In the genomic region with DNA sequence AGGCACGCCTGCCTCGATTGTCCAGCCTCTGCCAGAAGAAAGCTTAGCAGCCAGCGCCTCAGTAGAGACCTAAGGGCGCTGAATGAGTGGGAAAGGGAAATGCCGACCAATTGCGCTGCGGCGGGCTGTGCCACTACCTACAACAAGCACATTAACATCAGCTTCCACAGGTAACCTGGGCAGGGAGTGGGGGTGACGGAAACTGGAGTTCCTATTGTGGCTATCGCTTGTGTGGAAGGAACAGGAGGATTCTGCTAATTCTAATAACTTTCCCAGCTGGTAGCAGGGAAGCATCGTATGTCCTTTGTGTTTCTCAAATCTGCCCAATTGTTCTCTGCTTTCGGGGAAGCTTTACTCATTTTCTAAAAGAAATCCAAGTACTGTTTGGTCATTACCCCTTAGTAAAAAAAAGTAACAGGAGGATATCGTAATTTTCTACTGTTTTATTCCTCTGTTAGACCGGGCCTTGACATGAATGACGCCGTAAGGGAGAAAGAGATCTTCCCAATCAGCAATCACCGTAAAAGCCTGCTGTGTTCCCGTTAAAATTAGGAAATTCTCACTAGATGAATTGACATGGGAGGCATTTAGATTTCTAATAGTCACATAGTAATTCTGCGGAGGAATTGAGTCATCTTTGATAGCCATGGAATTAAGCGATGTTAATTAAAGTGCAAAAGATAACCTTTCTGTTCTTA, we compare ENCODE assay signal across 8 cellular contexts. TPM values are rescaled to one million over a fixed set of nuclear protein-coding genes. Genes with fewer than 3 reads are reported as not detected.
DNase-seq lines count a peak whose midpoint lies in the region; ATAC-seq and TF ChIP-seq lines count a peak whose summit lies in the region.

No MANE protein-coding gene starts in this region.

- no peaks in the 10 kb centered on the region for H3K27me3 ChIP-seq in Caco-2 (replicated peaks; ENCODE audit: control insufficient read depth, insufficient read depth, low read length)
- no peaks in the 10 kb centered on the region for H3K27me3 ChIP-seq in KMS-11 (ENCODE audit: insufficient read depth, low read depth)
- no peaks in the 10 kb centered on the region for H3K27me3 ChIP-seq in breast epithelium
- no peaks in the 10 kb centered on the region for H3K27me3 ChIP-seq in lower lobe of right lung (ENCODE audit: low read depth)
- H3K27me3 ChIP-seq in upper lobe of right lung: no peaks in the 10 kb centered on the region

- CTCF ChIA-PET in Caco-2 (lab: Charles Lee): interaction anchor here (0.6 to 2.5 kb wide), 5 partner anchors 13 to 82 kb away, joined by 3 to 16 read pairs (median 3); a partner anchor contains a TSS

- H3K27ac ChIP-seq in KMS-11 (peak overlapping the region; percentile 87), breast epithelium (peak overlapping the region; percentile 96 to 97), lower lobe of right lung (peak overlapping the region; percentile 97), upper lobe of right lung (peak overlapping the region; percentile 96)

- DNase-seq in Caco-2 (no peak), breast epithelium (ENCODE audit: low spot score in 2 of 2) (no peak), lower lobe of right lung (no peak), upper lobe of right lung (no peak), NCI-H2196 (lab: John Stamatoyannopoulos, UW; ENCODE audit: unreplicated experiment) (no peak), SW480 (ENCODE audit: low spot score) (no peak)

- peaks cover 63% of the 10 kb centered on the region for H3K79me2 ChIP-seq in KMS-11 (ENCODE audit: insufficient read depth, low read depth)

- H3K27ac Mint-ChIP-seq in Caco-2 (ENCODE audit: unreplicated experiment): peak overlapping the region; percentile 99

- ATAC-seq in GM19452 (IDR thresholded peaks at IDR 0.05; ENCODE audit: unreplicated experiment): peak; percentile 10
- ATAC-seq in lower lobe of right lung: peak in 1 of 2 donors; percentile 37
- peak; percentile 20 for ATAC-seq in upper lobe of right lung

- peak overlapping the region; percentile 77 for H2AFZ ChIP-seq in KMS-11 (ENCODE audit: low read depth)

- peaks cover 6% of the 10 kb centered on the region for H3K4me1 Mint-ChIP-seq in Caco-2 (ENCODE audit: low read depth, unreplicated experiment)

- H3K36me3 ChIP-seq in Caco-2 (ENCODE audit: control insufficient read depth, insufficient read depth, low read length) (no peaks in the 10 kb centered on the region; the same call in 1 of the 2 replicates), KMS-11 (ENCODE audit: insufficient read depth) (peaks cover 2% of the 10 kb centered on the region; the same call in 1 of the 2 replicates), breast epithelium (no peaks in the 10 kb centered on the region), lower lobe of right lung (peaks cover 9% of the 10 kb centered on the region), upper lobe of right lung (peaks cover 9% of the 10 kb centered on the region)

- TF ChIP-seq CTCF in Caco-2 (IDR thresholded peaks at IDR 0.05; ENCODE audit: insufficient read depth in 1 of 2, low read depth in 1 of 2, low read length in 1 of 2, severe bottlenecking in 1 of 2, unreplicated experiment in 1 of 2) (no peak), KMS-11 (conservative IDR thresholded peaks at IDR 0.05; ENCODE audit: low read depth, low read length) (no peak), breast epithelium (IDR thresholded peaks at IDR 0.05) (no peak), lower lobe of right lung (IDR thresholded peaks at IDR 0.05) (no peak), upper lobe of right lung (IDR thresholded peaks at IDR 0.05) (no peak)

- H3K9me3 Mint-ChIP-seq in Caco-2 (ENCODE audit: unreplicated experiment): no peaks in the 10 kb centered on the region

- H4K20me1 ChIP-seq in KMS-11 (ENCODE audit: insufficient read depth): peaks cover 12% of the 10 kb centered on the region; the same call in 1 of the 2 replicates

- POLR2A ChIA-PET in Caco-2 (lab: Charles Lee): interaction anchor here (1.0 to 2.5 kb wide), 4 partner anchors 21 to 90 kb away, joined by 4 to 49 read pairs (median 8); a partner anchor contains a TSS

- H3K9ac ChIP-seq in KMS-11: peak overlapping the region; percentile 85

- H3K4me1 ChIP-seq in Caco-2: peaks cover 11% of the 10 kb centered on the region; the same call in 1 of the 2 replicates
- H3K4me1 ChIP-seq in KMS-11 (ENCODE audit: low read depth, poor library complexity, severe bottlenecking): peaks cover 29% of the 10 kb centered on the region
- H3K4me1 ChIP-seq in breast epithelium: peaks cover 0 to 10% of the 10 kb centered on the region in 2 donors
- peaks cover 40% of the 10 kb centered on the region for H3K4me1 ChIP-seq in lower lobe of right lung
- H3K4me1 ChIP-seq in upper lobe of right lung: peaks cover 26% of the 10 kb centered on the region

- H3K9me3 ChIP-seq in Caco-2: no peaks in the 10 kb centered on the region
- H3K9me3 ChIP-seq in breast epithelium: no peaks in the 10 kb centered on the region
- no peaks in the 10 kb centered on the region for H3K9me3 ChIP-seq in lower lobe of right lung
- no peaks in the 10 kb centered on the region for H3K9me3 ChIP-seq in upper lobe of right lung

- no peaks in the 10 kb centered on the region for H3K27me3 Mint-ChIP-seq in Caco-2 (ENCODE audit: insufficient read depth, unreplicated experiment)

- H3K36me3 Mint-ChIP-seq in Caco-2 (ENCODE audit: insufficient read depth, unreplicated experiment): peaks cover 33% of the 10 kb centered on the region

- peak overlapping the region; percentile 97 for H3K4me2 ChIP-seq in KMS-11

- intact Hi-C loops in Caco-2 (cut with micrococcal nuclease; ENCODE audit: unreplicated experiment) (loop anchor here (1.0 kb wide), 2 partner anchors 22 to 83 kb away; a partner anchor contains a TSS), breast epithelium (cut with DNase I; ENCODE audit: low total_unique reads) (no loop called here), lower lobe of right lung (cut with DNase I) (no loop called here), upper lobe of right lung (cut with DNase I) (no loop called here)

- TF ChIP-seq POLR2A in breast epithelium (IDR thresholded peaks at IDR 0.05): no peak

- H3K4me3 ChIP-seq in Caco-2 (ENCODE audit: low read depth, low read length) (peak overlapping the region; percentile 78), KMS-11 (IDR thresholded peaks at IDR 0.05; ENCODE audit: insufficient read depth, low read depth, low read length) (peak overlapping the region; percentile 49), breast epithelium (peak overlapping the region; percentile 82 to 91 (median 82)), lower lobe of right lung (peak overlapping the region; percentile 75), upper lobe of right lung (peak overlapping the region; percentile 92)

- BruUV-seq in Caco-2 (replicated peaks; lab: Mats Ljungman, UMichigan): TSS peak; percentile 80

- peak overlapping the region; percentile 98 for H3K4me3 Mint-ChIP-seq in Caco-2 (ENCODE audit: unreplicated experiment)

RNA-seq across cellular contexts. Expression of a gene that starts 0.5 kb away (rescaled TPM):
- total RNA-seq in Caco-2 (2022): 2.7 and 4.6 TPM in 2 replicates
- total RNA-seq in breast epithelium: 1 to 10 TPM; 2.6 to 8.2 (median 2.6) TPM
- total RNA-seq in lower lobe of right lung: 6.1 TPM
- 4.9 TPM for total RNA-seq in upper lobe of right lung

RNA-seq across cellular contexts. Expression of a gene that starts 0.9 kb away (rescaled TPM):
- total RNA-seq in Caco-2 (2022) (48.7 and 50.7 TPM in 2 replicates), breast epithelium (10 to 100 TPM; 79.2 to 92.9 (median 88.5) TPM), lower lobe of right lung (57.1 TPM), upper lobe of right lung (44.8 TPM)

RNA-seq across cellular contexts. Expression of a gene that starts 21.3 kb away (rescaled TPM):
- 17.8 and 24.2 TPM in 2 replicates for total RNA-seq in Caco-2 (2022)
- total RNA-seq in breast epithelium: 10 to 100 TPM; 13.0 to 29.0 (median 13.4) TPM
- 31.4 TPM for total RNA-seq in lower lobe of right lung
- total RNA-seq in upper lobe of right lung: 39.7 TPM
